In genomic region chr6:156776841-156777576, GRCh38 we compare ENCODE assay signal across 8 cellular contexts. TPM values are rescaled to one million over a fixed set of nuclear protein-coding genes. Genes with fewer than 3 reads are reported as not detected.
DNase-seq lines count a peak whose midpoint lies in the region; ATAC-seq and TF ChIP-seq lines count a peak whose summit lies in the region.

ARID1B (plus strand) TSS chr6:156777378; CDS start chr6:156777681, 303 bp downstream.

- ATAC-seq in HG03442 (IDR thresholded peaks at IDR 0.05; ENCODE audit: unreplicated experiment): peak; percentile 37

- H3K36me3 Mint-ChIP-seq in CD14-positive monocyte: no peaks in the 10 kb centered on the region

- intact Hi-C loops in CD14-positive monocyte (cut with micrococcal nuclease): loop anchor here (1.0 to 10.0 kb wide), 2 partner anchors 52 to 90 kb away; no protein-coding TSS in a partner anchor

- H3K4me1 Mint-ChIP-seq in CD14-positive monocyte: peaks cover 39% of the 10 kb centered on the region

- TF ChIP-seq CTCF in CD14-positive monocyte (IDR thresholded peaks at IDR 0.05): no peak

- DNase-seq in CD14-positive monocyte (ENCODE audit: low spot score) (peak; percentile 61), GM19240 (ENCODE audit: insufficient read length, low spot score) (peak; percentile 86), NOMO-1 treated with dmso at 0.1 percent for 144 hours (lab: John Stamatoyannopoulos, UW; ENCODE audit: unreplicated experiment) (peak; percentile 47), midbrain (lab: John Stamatoyannopoulos, UW) (peak; percentile 80)
- peak; percentile 56 for DNase-seq in activated CD8-positive, alpha-beta memory T cell treated with anti-CD3 and anti-CD28 coated beads, Interleukin-2, amount 50 U/mL, for 1 hour (ENCODE audit: extremely low read depth)
- DNase-seq in stimulated activated CD8-positive, alpha-beta memory T cell treated with anti-CD3 and anti-CD28 coated beads, Interleukin-2, amount 100 ng/mL, for 1 hour (ENCODE audit: low read depth in 2 of 2): peak; percentile 54 to 61

- peaks cover 20 to 26% (median 21%) of the 10 kb centered on the region in 3 donors for H3K27me3 Mint-ChIP-seq in CD14-positive monocyte (ENCODE audit: low read depth in 3 of 3)

- in situ Hi-C loops in endometrial microvascular endothelial cells (cut with HindIII; ENCODE audit: inconsistent ontology term, low pct_unique_long_range_greater_than_20kb, low sequenced_read_pairs): no loop called here

- peak within 1 kb of the TSS; percentile 83 to 96 (median 96) for H3K27ac Mint-ChIP-seq in CD14-positive monocyte

- H3K4me3 Mint-ChIP-seq in CD14-positive monocyte: peak within 1 kb of the TSS; percentile 92 to 95

- H3K9me3 Mint-ChIP-seq in CD14-positive monocyte: no peaks in the 10 kb centered on the region

RNA-seq across cellular contexts. Expression of gene ARID1B, which starts in this region (rescaled TPM):
- polyA plus RNA-seq in CD14-positive monocyte: 1 to 10 TPM; 3.2 to 3.8 TPM
- 24.6 TPM for total RNA-seq in endometrial microvascular endothelial cells (ENCODE audit: inconsistent ontology term)

Comparison
In these comparisons a context has a peak if more than half of its experiments do, and no peak if none do; other contexts are left out.
1. Peak in every context shown above with its lines: DNase-seq and ATAC-seq.